In the genomic region with DNA sequence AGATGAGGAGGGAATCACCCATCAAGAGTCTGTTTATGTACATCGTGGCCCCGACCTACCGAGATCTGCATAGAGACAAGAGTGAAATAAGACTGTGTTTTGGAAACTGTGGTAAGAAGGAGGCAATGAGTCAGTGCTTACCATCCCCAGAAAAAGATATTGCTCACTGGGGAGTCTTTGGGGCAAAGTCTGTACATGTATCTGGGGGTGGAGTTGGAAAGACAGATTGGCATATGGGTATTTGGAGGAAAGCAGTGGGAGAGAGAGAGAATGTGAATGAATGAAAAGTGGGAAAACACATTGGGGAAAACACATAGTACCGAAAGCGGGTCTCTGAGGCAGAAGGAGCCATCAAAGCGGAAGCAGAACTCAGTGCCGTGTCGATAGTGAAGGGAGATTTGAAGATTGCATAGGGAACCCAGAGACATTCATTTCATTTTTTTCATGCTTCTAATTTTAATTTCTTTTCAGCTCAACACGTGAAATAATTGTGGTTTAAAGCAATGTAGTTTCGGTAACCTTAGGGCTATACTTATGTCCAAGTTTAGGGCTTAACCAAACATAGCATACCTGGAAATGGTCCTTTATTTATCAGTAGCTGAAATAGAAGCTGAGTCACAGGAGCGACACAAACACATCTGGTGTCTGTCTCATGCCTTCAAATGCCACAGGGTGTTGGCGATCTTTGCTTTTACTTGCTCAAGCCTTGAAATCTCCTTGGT, we compare ENCODE assay signal across 7 cellular contexts.
DNase-seq lines count a peak whose midpoint lies in the region; ATAC-seq and TF ChIP-seq lines count a peak whose summit lies in the region.

No MANE protein-coding gene starts in this region.

- H3K27ac ChIP-seq in SK-N-SH (ENCODE audit: low read depth in 2 of 2, low read length in 1 of 2) (peak overlapping the region in 1 of 2 experiments; percentile 43; a peak in 1 of 4 replicates), skeletal muscle tissue (ENCODE audit: low read depth, low read length) (peak overlapping the region; percentile 88)

- H3K4me3 ChIP-seq in SK-N-SH (ENCODE audit: low read depth in 2 of 2, low read length in 1 of 2) (no peak overlapping the region), astrocyte of the cerebellum (ENCODE audit: low read depth, low read length) (no peak overlapping the region), skeletal muscle tissue (ENCODE audit: low read length in 3 of 3) (peak overlapping the region in 2 of 3 donors; percentile 7 to 42)

- intact Hi-C loops in posterior cingulate gyrus (cut with DNase I) = no loop called here

- H3K36me3 ChIP-seq in SK-N-SH (replicated peaks in 1 of 2; ENCODE audit: control insufficient read depth in 1 of 2, insufficient read depth in 2 of 2, low read length in 1 of 2) (no peaks in the 10 kb centered on the region), skeletal muscle tissue (ENCODE audit: control insufficient read depth in 3 of 3, insufficient read depth in 3 of 3, low read length in 3 of 3) (no peaks in the 10 kb centered on the region)

- POLR2A ChIA-PET in SK-N-SH (lab: Yijun Ruan, JAX) = no interaction called here

- TF ChIP-seq CTCF in SK-N-SH (IDR thresholded peaks at IDR 0.05) (no peak), astrocyte of the cerebellum (IDR thresholded peaks at IDR 0.05; ENCODE audit: low read depth, low read length, missing control alignments) (no peak)

- 57% methylated on average over 12 of the region's 12 CpGs for WGBS in SK-N-SH (ENCODE audit: low lambda C conversion rate)

- TF ChIP-seq RAD21 in SK-N-SH (IDR thresholded peaks at IDR 0.05; ENCODE audit: low read length) = no peak

- 0 out of 2 replicates have a peak overlapping the region, but pooled peaks have one; percentile 16 for H3K9ac ChIP-seq in SK-N-SH
- H3K9ac ChIP-seq in skeletal muscle tissue (ENCODE audit: low read depth in 1 of 3, low read length in 3 of 3) = peak overlapping the region in 1 of 3 donors; percentile 20

- no peaks in the 10 kb centered on the region for H3K9me2 ChIP-seq in SK-N-SH

- no peaks in the 10 kb centered on the region for H3K79me2 ChIP-seq in SK-N-SH (ENCODE audit: insufficient read depth)

- DNase-seq in SK-N-SH (no peak), astrocyte of the cerebellum (ENCODE audit: low read depth) (peak; percentile 50), posterior cingulate gyrus (no peak), retina (no peak)

- H3K4me2 ChIP-seq in SK-N-SH = no peak overlapping the region

- no peaks in the 10 kb centered on the region for H4K20me1 ChIP-seq in SK-N-SH (ENCODE audit: insufficient read depth)

- ATAC-seq in GM18909 (IDR thresholded peaks at IDR 0.05; ENCODE audit: poor library complexity, unreplicated experiment) (peak; percentile 79), HG03045 (IDR thresholded peaks at IDR 0.05; ENCODE audit: unreplicated experiment) (peak; percentile 63)

- no peak overlapping the region for H2AFZ ChIP-seq in SK-N-SH (ENCODE audit: low read depth)

- in situ Hi-C loops in astrocyte of the cerebellum (cut with HindIII; ENCODE audit: low sequenced_read_pairs) = no loop called here

- TF ChIP-seq EP300 in SK-N-SH (IDR thresholded peaks at IDR 0.05; ENCODE audit: borderline replicate concordance in 1 of 2, low read depth in 1 of 2, low read length in 1 of 2) = peak in 1 of 2 experiments; percentile 33; a peak in 1 of 4 replicates

- CTCF ChIA-PET in SK-N-SH (lab: Yijun Ruan, JAX) = interaction anchor here (1.4 kb wide), 1 partner anchor 10 kb away, joined by 5 read pairs; no protein-coding TSS in a partner anchor

- H3F3A ChIP-seq in SK-N-SH (replicated peaks; ENCODE audit: insufficient read depth) = peaks cover 22% of the 10 kb centered on the region

- H3K4me1 ChIP-seq in SK-N-SH (ENCODE audit: control insufficient read depth in 1 of 2, insufficient read depth in 2 of 2, low read depth in 1 of 2, low read length in 1 of 2) (peaks cover 17 to 22% of the 10 kb centered on the region in 2 experiments; a peak in 3 of 4 replicates), skeletal muscle tissue (ENCODE audit: control insufficient read depth in 3 of 3, insufficient read depth in 3 of 3, low read length in 3 of 3) (peaks cover 26 to 31% (median 26%) of the 10 kb centered on the region in 3 donors)

- H3K9me3 ChIP-seq in SK-N-SH (no peaks in the 10 kb centered on the region), skeletal muscle tissue (ENCODE audit: control insufficient read depth in 3 of 3, low read length in 3 of 3) (no peaks in the 10 kb centered on the region)

- H3K27me3 ChIP-seq in SK-N-SH (ENCODE audit: insufficient read depth) = no peaks in the 10 kb centered on the region
- H3K27me3 ChIP-seq in skeletal muscle tissue (ENCODE audit: control insufficient read depth in 3 of 3, insufficient read depth in 3 of 3, low read length in 3 of 3) = no peaks in the 10 kb centered on the region

TF ChIP-seq in SK-N-SH, 30 proteins besides CTCF, POLR2A, EP300 and RAD21:
- no peak for TF ChIP-seq RCOR1 (IDR thresholded peaks at IDR 0.05; ENCODE audit: low read length)
- no peak for TF ChIP-seq EZH2phosphoT487 (IDR thresholded peaks at IDR 0.05; ENCODE audit: borderline replicate concordance, low read depth)
- TF ChIP-seq FOSL2 (IDR thresholded peaks at IDR 0.05; ENCODE audit: borderline replicate concordance, low read depth) = peak; percentile 57; the same call in 1 of the 2 replicates
- no peak for TF ChIP-seq NFIC (IDR thresholded peaks at IDR 0.05; ENCODE audit: borderline replicate concordance)
- no peak for TF ChIP-seq CHD2 (IDR thresholded peaks at IDR 0.05; ENCODE audit: low read length, partially characterized antibody)
- no peak for TF ChIP-seq GABPA (IDR thresholded peaks at IDR 0.05; ENCODE audit: low read depth)
- TF ChIP-seq JUND (IDR thresholded peaks at IDR 0.05) = peak; percentile 41
- TF ChIP-seq, protein P1, sequence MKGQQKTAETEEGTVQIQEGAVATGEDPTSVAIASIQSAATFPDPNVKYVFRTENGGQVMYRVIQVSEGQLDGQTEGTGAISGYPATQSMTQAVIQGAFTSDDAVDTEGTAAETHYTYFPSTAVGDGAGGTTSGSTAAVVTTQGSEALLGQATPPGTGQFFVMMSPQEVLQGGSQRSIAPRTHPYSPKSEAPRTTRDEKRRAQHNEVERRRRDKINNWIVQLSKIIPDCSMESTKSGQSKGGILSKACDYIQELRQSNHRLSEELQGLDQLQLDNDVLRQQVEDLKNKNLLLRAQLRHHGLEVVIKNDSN (IDR thresholded peaks at IDR 0.05; ENCODE audit: borderline replicate concordance, low read depth) = no peak
- peak; percentile 64 for TF ChIP-seq TCF12 (IDR thresholded peaks at IDR 0.05)
- TF ChIP-seq, protein P2, sequence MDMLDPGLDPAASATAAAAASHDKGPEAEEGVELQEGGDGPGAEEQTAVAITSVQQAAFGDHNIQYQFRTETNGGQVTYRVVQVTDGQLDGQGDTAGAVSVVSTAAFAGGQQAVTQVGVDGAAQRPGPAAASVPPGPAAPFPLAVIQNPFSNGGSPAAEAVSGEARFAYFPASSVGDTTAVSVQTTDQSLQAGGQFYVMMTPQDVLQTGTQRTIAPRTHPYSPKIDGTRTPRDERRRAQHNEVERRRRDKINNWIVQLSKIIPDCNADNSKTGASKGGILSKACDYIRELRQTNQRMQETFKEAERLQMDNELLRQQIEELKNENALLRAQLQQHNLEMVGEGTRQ (IDR thresholded peaks at IDR 0.05; ENCODE audit: borderline replicate concordance, low read depth, low read length) = no peak
- TF ChIP-seq, protein P3, sequence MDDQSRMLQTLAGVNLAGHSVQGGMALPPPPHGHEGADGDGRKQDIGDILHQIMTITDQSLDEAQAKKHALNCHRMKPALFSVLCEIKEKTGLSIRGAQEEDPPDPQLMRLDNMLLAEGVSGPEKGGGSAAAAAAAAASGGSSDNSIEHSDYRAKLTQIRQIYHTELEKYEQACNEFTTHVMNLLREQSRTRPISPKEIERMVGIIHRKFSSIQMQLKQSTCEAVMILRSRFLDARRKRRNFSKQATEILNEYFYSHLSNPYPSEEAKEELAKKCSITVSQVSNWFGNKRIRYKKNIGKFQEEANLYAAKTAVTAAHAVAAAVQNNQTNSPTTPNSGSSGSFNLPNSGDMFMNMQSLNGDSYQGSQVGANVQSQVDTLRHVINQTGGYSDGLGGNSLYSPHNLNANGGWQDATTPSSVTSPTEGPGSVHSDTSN (IDR thresholded peaks at IDR 0.05) = 0 out of 2 replicates have a peak, but pooled peaks have one; percentile 33

Comparison
In these comparisons a context has a peak if more than half of its experiments do, and no peak if none do; other contexts are left out.
1. H3K4me3 ChIP-seq: peak in skeletal muscle tissue (2 of 3); none in SK-N-SH (0 of 2) and astrocyte of the cerebellum (single experiment).